19 cellular contexts compared by ENCODE assay signal in the genomic region with DNA sequence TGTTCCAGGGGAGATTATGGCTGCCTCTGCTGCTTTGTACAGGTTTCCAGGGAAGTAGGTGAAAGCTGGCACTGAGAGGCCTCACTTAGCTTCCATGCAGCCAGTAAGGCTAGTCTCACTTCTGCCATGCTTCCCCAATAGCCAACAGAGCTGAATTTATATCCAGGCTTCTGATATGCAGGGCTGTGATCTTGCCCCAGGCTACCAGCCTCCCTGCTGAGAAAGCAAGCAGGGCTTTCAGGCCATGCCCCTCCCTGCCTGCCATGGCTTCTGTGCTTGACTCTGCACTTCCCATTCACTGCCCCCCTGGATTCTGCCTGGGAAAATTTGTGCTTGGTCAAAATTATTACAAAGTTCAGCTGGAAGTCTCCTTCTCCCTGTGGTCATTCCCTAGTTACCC.
"Had no signal": no experiment of that assay in that cellular context is flagged by ENCODE, and none has a peak within 500 bp of the region (broad histone marks: within the 10 kb centered on the region; RNA-seq: fewer than 3 reads in every experiment).

No MANE protein-coding gene starts in this region.

- H3K27ac Mint-ChIP-seq: naive thymus-derived CD4-positive, alpha-beta T cell; type B pancreatic cell had no signal

- H2AFZ ChIP-seq: hepatocyte had no signal

- H3K36me3 ChIP-seq: sigmoid colon, suprapubic skin, thyroid gland had no signal

- H3K4me3 Mint-ChIP-seq: naive thymus-derived CD4-positive, alpha-beta T cell; type B pancreatic cell had no signal

- H3K4me3 ChIP-seq: coronary artery, hepatocyte, lung, sigmoid colon, skin epidermis, suprapubic skin, thyroid gland had no signal

- H3K36me3 Mint-ChIP-seq: naive thymus-derived CD4-positive, alpha-beta T cell; type B pancreatic cell had no signal

- H3K79me2 ChIP-seq: hepatocyte had no signal

- ATAC-seq: left colon; left ventricle myocardium superior; naive thymus-derived CD4-positive, alpha-beta T cell had no signal

- H3K27ac ChIP-seq: coronary artery, hepatocyte, sigmoid colon, skin epidermis, suprapubic skin, thyroid gland had no signal

- DNase-seq: effector CD4-positive, alpha-beta T cell; foreskin melanocyte; head of caudate nucleus; left colon; left ventricle myocardium superior; mesenchymal stem cell; naive thymus-derived CD4-positive, alpha-beta T cell; posterior cingulate gyrus; sigmoid colon; stimulated activated CD4-positive, alpha-beta T cell treated with anti-CD3 and anti-CD28 coated beads, Interleukin-2, amount 100 ng/mL, for 24 hours; stimulated activated CD4-positive, alpha-beta T cell treated with anti-CD3 and anti-CD28 coated beads, Interleukin-4, amount 100 ng/mL, for 4 hours; stimulated activated naive CD4-positive, alpha-beta T cell; thyroid gland had no signal

- H3K4me1 ChIP-seq: sigmoid colon, suprapubic skin, thyroid gland had no signal

- H3K9me3 ChIP-seq: sigmoid colon, thyroid gland had no signal

- H3K27me3 ChIP-seq: hepatocyte, sigmoid colon, suprapubic skin, thyroid gland had no signal

- H3K4me2 ChIP-seq: hepatocyte had no signal

- H3K27me3 Mint-ChIP-seq: naive thymus-derived CD4-positive, alpha-beta T cell; type B pancreatic cell had no signal
